Comparison of ENCODE assay signal across 31 cellular contexts in the genomic region with DNA sequence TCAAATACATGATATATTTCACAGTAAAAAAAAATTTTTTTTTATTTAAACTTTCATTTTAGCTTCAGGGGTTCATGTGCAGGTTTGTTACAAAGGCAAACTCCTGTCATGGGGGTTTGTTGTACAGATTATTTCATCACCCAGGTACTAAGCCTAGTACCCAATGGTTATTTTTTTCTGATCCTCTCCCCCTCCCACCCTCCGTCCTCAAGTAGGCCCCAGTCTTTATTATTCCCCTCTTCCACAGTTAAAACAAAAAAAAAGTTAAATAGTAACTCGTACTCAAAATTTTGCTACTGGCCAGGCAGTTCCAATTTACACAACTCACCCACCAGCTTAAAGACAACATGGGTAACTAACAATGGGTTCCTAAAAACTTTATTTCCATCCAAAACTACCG.
"Had no signal": no experiment of that assay in that cellular context is flagged by ENCODE, and none has a peak within 500 bp of the region (broad histone marks: within the 10 kb centered on the region; RNA-seq: fewer than 3 reads in every experiment).

No MANE protein-coding gene starts in this region.

- FAIRE-seq: astrocyte, TTC549 had no signal

- H3K4me1 Mint-ChIP-seq: activated B cell treated with CpG ODN at 0.5 μM for 24 hours; activated CD4-positive, alpha-beta T cell treated with anti-CD3 and anti-CD28 coated beads, Interleukin-2, amount 10 ng/mL, durations not matched to agents 24 days and 14 days; activated naive CD8-positive, alpha-beta T cell treated with anti-CD3 and anti-CD28 coated beads for 36 hours; activated T-helper 17 cell treated with anti-CD3 and anti-CD28 coated beads, Interleukin-2, amount 50 U/mL, for 72 hours; T-helper 17 cell had no signal

- H3K27ac ChIP-seq: brain microvascular endothelial cell, breast epithelium had no signal

- ATAC-seq: activated CD8-positive, alpha-beta T cell treated with anti-CD3 and anti-CD28 coated beads for 36 hours; activated naive CD4-positive, alpha-beta T cell treated with anti-CD3 and anti-CD28 coated beads, Interleukin-2, amount 50 U/mL, for 72 hours; activated T-helper 17 cell treated with anti-CD3 and anti-CD28 coated beads, Interleukin-2, amount 50 U/mL, for 72 hours; body of pancreas; T-helper 17 cell had no signal

- H3K27me3 ChIP-seq: adrenal gland, body of pancreas, brain microvascular endothelial cell, breast epithelium had no signal

- H3K27ac Mint-ChIP-seq: activated B cell treated with CpG ODN at 0.5 μM for 24 hours; activated CD4-positive, alpha-beta T cell treated with anti-CD3 and anti-CD28 coated beads, Interleukin-2, amount 10 ng/mL, durations not matched to agents 24 days and 14 days; activated CD8-positive, alpha-beta T cell treated with anti-CD3 and anti-CD28 coated beads for 36 hours; activated naive CD4-positive, alpha-beta T cell treated with anti-CD3 and anti-CD28 coated beads for 36 hours; activated naive CD8-positive, alpha-beta T cell treated with anti-CD3 and anti-CD28 coated beads for 36 hours; activated T-helper 1 cell treated with anti-CD3 and anti-CD28 coated beads, Interleukin-12 subunit alpha, Interleukin-12 subunit beta, Interleukin-2, Interleukin-4 antibody, amounts not matched to agents 30 ng/mL and 10 ng/mL and 1 ng/mL, durations not matched to agents 14 hours and 24 hours and 36 hours; activated T-helper 17 cell treated with anti-CD3 and anti-CD28 coated beads, Interleukin-2, amount 50 U/mL, for 72 hours had no signal

- H3K9me3 Mint-ChIP-seq: activated B cell treated with CpG ODN at 0.5 μM for 24 hours; activated CD4-positive, alpha-beta memory T cell treated with anti-CD3 and anti-CD28 coated beads for 36 hours; activated CD8-positive, alpha-beta T cell treated with anti-CD3 and anti-CD28 coated beads for 36 hours; activated naive CD4-positive, alpha-beta T cell treated with anti-CD3 and anti-CD28 coated beads for 36 hours; activated naive CD8-positive, alpha-beta T cell treated with anti-CD3 and anti-CD28 coated beads for 36 hours; activated T-cell treated with anti-CD3 and anti-CD28 coated beads, Interleukin-2, amount 50 U/mL, for 24 hours; activated T-helper 1 cell treated with anti-CD3 and anti-CD28 coated beads, Interleukin-12 subunit alpha, Interleukin-12 subunit beta, Interleukin-2, Interleukin-4 antibody, amounts not matched to agents 30 ng/mL and 10 ng/mL and 1 ng/mL, durations not matched to agents 14 hours and 24 hours and 36 hours; activated T-helper 17 cell treated with anti-CD3 and anti-CD28 coated beads, Interleukin-2, amount 50 U/mL, for 72 hours had no signal

- H3K4me3 ChIP-seq: adrenal gland, body of pancreas, breast epithelium had no signal

- H3K9me3 ChIP-seq: adrenal gland, body of pancreas, breast epithelium had no signal

- H3K27me3 Mint-ChIP-seq: activated B cell treated with CpG ODN at 0.5 μM for 24 hours; activated CD4-positive, alpha-beta memory T cell treated with anti-CD3 and anti-CD28 coated beads for 36 hours; activated CD4-positive, alpha-beta T cell treated with anti-CD3 and anti-CD28 coated beads, Interleukin-2, amount 10 ng/mL, durations not matched to agents 24 days and 14 days; activated CD8-positive, alpha-beta T cell treated with anti-CD3 and anti-CD28 coated beads for 36 hours; activated naive CD8-positive, alpha-beta T cell treated with anti-CD3 and anti-CD28 coated beads for 36 hours; activated T-cell treated with anti-CD3 and anti-CD28 coated beads, Interleukin-2, amount 50 U/mL, for 24 hours; activated T-helper 17 cell treated with anti-CD3 and anti-CD28 coated beads, Interleukin-2, amount 50 U/mL, for 72 hours; T-helper 17 cell had no signal

- H3K4me3 Mint-ChIP-seq: activated B cell treated with CpG ODN at 0.5 μM for 24 hours; activated CD4-positive, alpha-beta memory T cell treated with anti-CD3 and anti-CD28 coated beads for 36 hours; activated CD4-positive, alpha-beta T cell treated with anti-CD3 and anti-CD28 coated beads, Interleukin-2, amount 10 ng/mL, durations not matched to agents 24 days and 14 days; activated CD8-positive, alpha-beta T cell treated with anti-CD3 and anti-CD28 coated beads for 36 hours; activated naive CD4-positive, alpha-beta T cell treated with anti-CD3 and anti-CD28 coated beads for 36 hours; activated naive CD8-positive, alpha-beta T cell treated with anti-CD3 and anti-CD28 coated beads for 36 hours; activated T-cell treated with anti-CD3 and anti-CD28 coated beads, Interleukin-2, amount 50 U/mL, for 24 hours; activated T-helper 1 cell treated with anti-CD3 and anti-CD28 coated beads, Interleukin-12 subunit alpha, Interleukin-12 subunit beta, Interleukin-2, Interleukin-4 antibody, amounts not matched to agents 30 ng/mL and 10 ng/mL and 1 ng/mL, durations not matched to agents 14 hours and 24 hours and 36 hours; activated T-helper 17 cell treated with anti-CD3 and anti-CD28 coated beads, Interleukin-2, amount 50 U/mL, for 72 hours; T-helper 17 cell had no signal

- H3K4me1 ChIP-seq: breast epithelium had no signal

- DNase-seq: activated B cell treated with CpG ODN at 0.5 μM for 24 hours; activated CD4-positive, alpha-beta memory T cell treated with anti-CD3 and anti-CD28 coated beads for 36 hours; activated CD4-positive, alpha-beta T cell treated with anti-CD3 and anti-CD28 coated beads for 4 hours; activated CD4-positive, alpha-beta T cell treated with anti-CD3 and anti-CD28 coated beads, Interleukin-2, amount 10 ng/mL, durations not matched to agents 24 days and 14 days; activated CD4-positive, alpha-beta T cell treated with anti-CD3 and anti-CD28 coated beads, Interleukin-2, amount 50 U/mL, for 1 hour; activated CD4-positive, alpha-beta T cell treated with anti-CD3 and anti-CD28 coated beads, Interleukin-2, amount 50 U/mL, for 4 hours; activated CD4-positive, CD25-positive, alpha-beta regulatory T cell treated with anti-CD3 and anti-CD28 coated beads, Interleukin-2, amount 50 U/mL, for 72 hours; activated CD8-positive, alpha-beta memory T cell treated with anti-CD3 and anti-CD28 coated beads, Interleukin-2, amount 50 U/mL, for 4 hours; activated CD8-positive, alpha-beta T cell treated with anti-CD3 and anti-CD28 coated beads for 36 hours; activated effector memory CD4-positive, alpha-beta T cell treated with anti-CD3 and anti-CD28 coated beads, Interleukin-2, amount 50 U/mL, for 16 hours; activated gamma-delta T cell treated with Interleukin-2 at 50 U/mL for 16 hours; activated naive CD4-positive, alpha-beta T cell; activated naive CD4-positive, alpha-beta T cell treated with anti-CD3 and anti-CD28 coated beads for 36 hours; activated naive CD4-positive, alpha-beta T cell treated with anti-CD3 and anti-CD28 coated beads, Interleukin-2, amount 50 U/mL, for 16 hours; activated naive CD8-positive, alpha-beta T cell treated with anti-CD3 and anti-CD28 coated beads for 36 hours; activated T-cell treated with anti-CD3 and anti-CD28 coated beads, Interleukin-2, amount 50 U/mL, for 24 hours; activated T-cell treated with anti-CD3 and anti-CD28 coated beads, Interleukin-2, amount 50 U/mL, for 48 hours; adrenal gland; amniotic stem cell; aorta; body of pancreas; brain microvascular endothelial cell; central memory CD4-positive, alpha-beta T cell; T-helper 17 cell; T-helper 9 cell had no signal

- H3K36me3 ChIP-seq: breast epithelium had no signal
